Comparison of ENCODE assay signal across 12 cellular contexts in genomic region chr20:49207071-49207470, GRCh38. TPM values are rescaled to one million over a fixed set of nuclear protein-coding genes. Genes with fewer than 3 reads are reported as not detected.
A peak's percentile ranks its signal among the peaks of the same experiment; 100 is the strongest.
DNase-seq lines count a peak whose midpoint lies in the region; ATAC-seq, FAIRE-seq and TF ChIP-seq lines count a peak whose summit lies in the region.
"Had no signal": no experiment of that assay in that cellular context is flagged by ENCODE, and none has a peak within 500 bp of the region (broad histone marks: within the 10 kb centered on the region; RNA-seq: fewer than 3 reads in every experiment).

No MANE protein-coding gene starts in this region.

- ATAC-seq in A549 (peak; percentile 47 to 73; a peak in 4 of 6 replicates), GM18907 (IDR thresholded peaks at IDR 0.05; ENCODE audit: unreplicated experiment) (no peak)
- ATAC-seq: left ventricle myocardium superior had no signal

- H3K27me3 ChIP-seq in brain microvascular endothelial cell (replicated peaks), result no peaks in the 10 kb centered on the region

- 83% methylated on average over 6 of the region's 6 CpGs for WGBS in A549 (ENCODE audit: missing lambda C conversion rate)

- TF ChIP-seq CTCF in A549 (IDR thresholded peaks at IDR 0.05) (no peak), GM10248 (IDR thresholded peaks at IDR 0.05; ENCODE audit: control extremely low read depth, extremely low read depth, low read depth, missing control alignments) (peak; percentile 40), brain microvascular endothelial cell (IDR thresholded peaks at IDR 0.05; ENCODE audit: low read depth, low read length, missing control alignments) (peak; percentile 32)

- no peak for FAIRE-seq in A549 (lab: Jason Lieb, UNC)

- peaks cover 17% of the 10 kb centered on the region for H3K9me3 ChIP-seq in A549

- no peaks in the 10 kb centered on the region for H3K36me3 ChIP-seq in brain microvascular endothelial cell (replicated peaks)

- CTCF ChIA-PET in A549 (lab: Yijun Ruan, JAX), result interaction anchor here (0.7 to 3.6 kb wide), 5 partner anchors 8 to 74 kb away, joined by 3 to 31 read pairs (median 4); no protein-coding TSS in a partner anchor
- CTCF ChIA-PET in GM10248 (lab: Yijun Ruan, JAX), result interaction anchor here (0.9 to 8.5 kb wide), 5 partner anchors 10 to 162 kb away, joined by 3 to 45 read pairs (median 3); partner anchors contain the start of gene DDX27

- TF ChIP-seq EP300 in A549 (IDR thresholded peaks at IDR 0.05), result no peak

- no peak for TF ChIP-seq RAD21 in A549 (conservative IDR thresholded peaks at IDR 0.05 in 1 of 2, IDR thresholded peaks at IDR 0.05 in 1 of 2)

- no peak for TF ChIP-seq POLR2A in A549 (IDR thresholded peaks at IDR 0.05; ENCODE audit: low read length)

- H3K4me1 ChIP-seq in A549, result no peaks in the 10 kb centered on the region

- H3K4me3 ChIP-seq in A549 (no peak overlapping the region), brain microvascular endothelial cell (ENCODE audit: low read depth, low read length) (no peak overlapping the region)

- no peak overlapping the region for H3K27ac ChIP-seq in A549
- H3K27ac ChIP-seq in brain microvascular endothelial cell, result no peak overlapping the region

- POLR2A ChIA-PET in A549 (lab: Yijun Ruan, JAX), result no interaction called here
- POLR2A ChIA-PET in GM10248 (lab: Yijun Ruan, JAX), result no interaction called here

- in situ Hi-C loops in brain microvascular endothelial cell (cut with HindIII; ENCODE audit: low pct_ligation_motif_present, low sequenced_read_pairs), result no loop called here

- DNase-seq in A549 (ENCODE audit: low read depth in 1 of 2, low spot score in 1 of 2) (peak in 1 of 2 experiments; percentile 54), GM10248 (ENCODE audit: extremely low spot score) (peak; percentile 35), NCI-H82 (lab: John Stamatoyannopoulos, UW) (peak; percentile 29), brain microvascular endothelial cell (no peak), cerebellar cortex (ENCODE audit: low spot score) (no peak), HCEC 1CT (no peak), HuH-7.5 (ENCODE audit: low spot score) (no peak)
- DNase-seq: CD4-positive, alpha-beta memory T cell; KG1; left ventricle myocardium superior; NCI-H446 had no signal

- H3K4me2 ChIP-seq in A549, result no peak overlapping the region

TF ChIP-seq in A549, 52 proteins besides CTCF, POLR2A, EP300 and RAD21:
- TF ChIP-seq BHLHE40 (IDR thresholded peaks at IDR 0.05; ENCODE audit: low read depth, low read length) (no peak), MAZ (IDR thresholded peaks at IDR 0.05; ENCODE audit: borderline replicate concordance, low read depth, low read length) (no peak), KDM1A (IDR thresholded peaks at IDR 0.05; ENCODE audit: low read depth) (no peak), CHD4 (IDR thresholded peaks at IDR 0.05; ENCODE audit: borderline replicate concordance) (no peak), MAFK (IDR thresholded peaks at IDR 0.05; ENCODE audit: partially characterized antibody) (no peak), SMC3 (IDR thresholded peaks at IDR 0.05) (no peak), NR3C1 (IDR thresholded peaks at IDR 0.05) (no peak), NPAS2 (CRISPR knock-in tag; IDR thresholded peaks at IDR 0.05; ENCODE audit: borderline replicate concordance) (no peak), HOXB13 (CRISPR knock-in tag; IDR thresholded peaks at IDR 0.05; ENCODE audit: low read depth) (no peak), RARB (CRISPR knock-in tag; IDR thresholded peaks at IDR 0.05) (no peak), FOXS1 (CRISPR knock-in tag; IDR thresholded peaks at IDR 0.05) (no peak), GATA3 (IDR thresholded peaks at IDR 0.05; ENCODE audit: borderline replicate concordance) (no peak)

RNA-seq across cellular contexts. Expression of gene DDX27, which starts 12.1 kb away (rescaled TPM):
- 60.2 and 69.3 TPM in 2 replicates for polyA plus RNA-seq in A549 (2011; rRNA removed)
- polyA plus RNA-seq in A549 (2012; cell fraction: cytosol; rRNA removed), result 77.8 and 85.9 TPM in 2 replicates
- polyA plus RNA-seq in A549 (2012; cell fraction: nucleus; rRNA removed), result 118 and 136 TPM in 2 replicates
- polyA plus RNA-seq in A549 (2017; fragmentation: RNase III; extraction: RNeasy Plus Mini Kit Qiagen cat#74134 plus additional on column Dnase treatment), result 69.3 to 74.2 TPM (median 71.0 TPM) in 3 replicates
- 53.4 and 64.8 TPM in 2 replicates for polyA minus RNA-seq in A549 (2011; rRNA and poly(A)+ RNA removed)

RNA-seq across cellular contexts. Expression of gene STAU1, which starts 18.9 kb away (rescaled TPM):
- polyA plus RNA-seq in A549 (2011; rRNA removed) (74.7 and 76.4 TPM in 2 replicates), A549 (2017; fragmentation: RNase III; extraction: RNeasy Plus Mini Kit Qiagen cat#74134 plus additional on column Dnase treatment) (59.6 to 64.0 TPM (median 60.8 TPM) in 3 replicates)
- polyA plus RNA-seq in A549 (2012; cell fraction: cytosol; rRNA removed), result 30.7 and 32.5 TPM in 2 replicates
- polyA plus RNA-seq in A549 (2012; cell fraction: nucleus; rRNA removed), result 18.4 and 27.6 TPM in 2 replicates
- polyA minus RNA-seq in A549 (2011; rRNA and poly(A)+ RNA removed), result 46.8 and 50.9 TPM in 2 replicates

Comparison
In these comparisons a context has a peak if more than half of its experiments do, and no peak if none do; other contexts are left out.
1. DNase-seq: peak in GM10248 (single experiment) and NCI-H82 (single experiment); none in brain microvascular endothelial cell (single experiment), cerebellar cortex (single experiment), HCEC 1CT (single experiment) and HuH-7.5 (single experiment).